11 cellular contexts compared by ENCODE assay signal in the genomic region with DNA sequence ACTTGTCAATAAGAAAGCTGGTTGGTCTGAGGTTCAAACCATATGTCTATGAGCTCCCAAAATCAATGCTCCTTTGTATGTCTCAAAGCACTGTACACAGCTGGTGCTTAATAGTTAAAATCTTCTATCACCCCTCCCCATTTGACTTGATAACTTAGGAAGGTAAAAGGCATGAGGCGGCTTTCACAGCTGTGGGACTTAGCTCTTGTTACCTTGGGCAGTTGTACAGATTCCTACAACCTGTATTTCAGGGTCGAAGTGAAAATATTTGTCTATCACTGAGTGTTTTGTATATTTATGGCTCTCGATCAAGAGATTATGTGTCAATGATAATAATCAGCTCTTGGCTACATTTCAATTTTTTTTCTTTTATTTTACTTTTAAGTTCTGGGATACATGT. TPM values are rescaled to one million over a fixed set of nuclear protein-coding genes. Genes with fewer than 3 reads are reported as not detected.
DNase-seq lines count a peak whose midpoint lies in the region; ATAC-seq and TF ChIP-seq lines count a peak whose summit lies in the region.
"Had no signal": no experiment of that assay in that cellular context is flagged by ENCODE, and none has a peak within 500 bp of the region (broad histone marks: within the 10 kb centered on the region; RNA-seq: fewer than 3 reads in every experiment).

No MANE protein-coding gene starts in this region.

- H3K27me3 ChIP-seq in neural cell (ENCODE audit: insufficient read depth, low read depth, low read length) (no peaks in the 10 kb centered on the region), mesendoderm (ENCODE audit: insufficient read depth, low read length, poor library complexity) (no peaks in the 10 kb centered on the region)
- H3K27me3 ChIP-seq: tibial artery had no signal

- H3K9ac ChIP-seq in neural cell (ENCODE audit: low read length) = no peak overlapping the region
- no peak overlapping the region for H3K9ac ChIP-seq in mesendoderm (ENCODE audit: low read length)

- H3K23ac ChIP-seq in mesendoderm (ENCODE audit: low read length) = no peak overlapping the region

- TF ChIP-seq CTCF in neural cell (IDR thresholded peaks at IDR 0.05; ENCODE audit: poor library complexity, severe bottlenecking) = no peak

- ATAC-seq in activated naive CD8-positive, alpha-beta T cell treated with anti-CD3 and anti-CD28 coated beads, Interleukin-2, amount 10 ng/mL, durations not matched to agents 7 days and 5 days (ENCODE audit: low read depth) = no peak
- no peak for ATAC-seq in left colon

- no peak overlapping the region for H2AK5ac ChIP-seq in mesendoderm (ENCODE audit: low read length)

- H3K27ac Mint-ChIP-seq in T-helper 2 cell treated with Interferon-gamma antibody and Interleukin-4, amounts not matched to agents 5 μg/mL and 100 μg/mL, for 36 hours = peak overlapping the region; percentile 15
- peak overlapping the region in 2 of 3 donors; percentile 72 to 89 for H3K27ac Mint-ChIP-seq in IgD-negative memory B cell
- no peak overlapping the region for H3K27ac Mint-ChIP-seq in activated naive CD8-positive, alpha-beta T cell treated with anti-CD3 and anti-CD28 coated beads, Interleukin-2, amount 10 ng/mL, durations not matched to agents 7 days and 5 days

- no peak overlapping the region for H3K56ac ChIP-seq in mesendoderm (ENCODE audit: low read length)

- H3K9me3 Mint-ChIP-seq in T-helper 2 cell treated with Interferon-gamma antibody and Interleukin-4, amounts not matched to agents 5 μg/mL and 100 μg/mL, for 36 hours = no peaks in the 10 kb centered on the region
- H3K9me3 Mint-ChIP-seq in IgD-negative memory B cell = no peaks in the 10 kb centered on the region
- H3K9me3 Mint-ChIP-seq in activated naive CD8-positive, alpha-beta T cell treated with anti-CD3 and anti-CD28 coated beads, Interleukin-2, amount 10 ng/mL, durations not matched to agents 7 days and 5 days = no peaks in the 10 kb centered on the region

- no peaks in the 10 kb centered on the region for H4K20me1 ChIP-seq in neural cell (ENCODE audit: insufficient read depth)

- H2BK15ac ChIP-seq in mesendoderm (replicated peaks; ENCODE audit: low read depth) = no peak overlapping the region

- no peak overlapping the region for H2AFZ ChIP-seq in neural cell (ENCODE audit: low read depth, low read length)

- H3K27ac ChIP-seq in neural cell (ENCODE audit: low read length) = no peak overlapping the region
- no peak overlapping the region for H3K27ac ChIP-seq in mesendoderm (ENCODE audit: low read depth, low read length)

- H3K4me3 Mint-ChIP-seq in T-helper 2 cell treated with Interferon-gamma antibody and Interleukin-4, amounts not matched to agents 5 μg/mL and 100 μg/mL, for 36 hours = no peak overlapping the region
- H3K4me3 Mint-ChIP-seq in IgD-negative memory B cell = peak overlapping the region; percentile 92 to 99 (median 98)
- H3K4me3 Mint-ChIP-seq in activated naive CD8-positive, alpha-beta T cell treated with anti-CD3 and anti-CD28 coated beads, Interleukin-2, amount 10 ng/mL, durations not matched to agents 7 days and 5 days = peak overlapping the region; percentile 95

- H2BK120ac ChIP-seq in mesendoderm (ENCODE audit: low read depth, low read length) = no peak overlapping the region

- TF ChIP-seq EP300 in neural cell (conservative IDR thresholded peaks at IDR 0.05; ENCODE audit: poor library complexity, severe bottlenecking) = no peak

- H4K8ac ChIP-seq in mesendoderm (ENCODE audit: low read depth, low read length) = no peak overlapping the region

- no peaks in the 10 kb centered on the region for H3K4me1 ChIP-seq in mesendoderm (ENCODE audit: control insufficient read depth, low read depth, low read length)

- H3K79me2 ChIP-seq in neural cell (replicated peaks; ENCODE audit: insufficient read depth, low read length) (peaks cover 35% of the 10 kb centered on the region), mesendoderm (ENCODE audit: control insufficient read depth, insufficient read depth, low read length) (peaks cover 32% of the 10 kb centered on the region)

- H3K4ac ChIP-seq in mesendoderm (ENCODE audit: low read depth, low read length) = no peak overlapping the region

- H3F3A ChIP-seq in neural cell (ENCODE audit: insufficient read depth, low read length, poor library complexity, severe bottlenecking) = no peaks in the 10 kb centered on the region

- H4K5ac ChIP-seq in mesendoderm (ENCODE audit: low read length) = no peak overlapping the region

- TF ChIP-seq RAD21 in neural cell (conservative IDR thresholded peaks at IDR 0.05) = no peak

- H3K4me1 Mint-ChIP-seq in T-helper 2 cell treated with Interferon-gamma antibody and Interleukin-4, amounts not matched to agents 5 μg/mL and 100 μg/mL, for 36 hours (ENCODE audit: low read depth) = peaks cover 27% of the 10 kb centered on the region
- H3K4me1 Mint-ChIP-seq in IgD-negative memory B cell = peaks cover 22 to 32% (median 27%) of the 10 kb centered on the region in 3 donors
- peaks cover 21% of the 10 kb centered on the region for H3K4me1 Mint-ChIP-seq in activated naive CD8-positive, alpha-beta T cell treated with anti-CD3 and anti-CD28 coated beads, Interleukin-2, amount 10 ng/mL, durations not matched to agents 7 days and 5 days

- peaks cover 7% of the 10 kb centered on the region for H3K79me1 ChIP-seq in mesendoderm (ENCODE audit: low read length)

- no peaks in the 10 kb centered on the region for H3K27me3 Mint-ChIP-seq in T-helper 2 cell treated with Interferon-gamma antibody and Interleukin-4, amounts not matched to agents 5 μg/mL and 100 μg/mL, for 36 hours (ENCODE audit: low read depth)
- no peaks in the 10 kb centered on the region for H3K27me3 Mint-ChIP-seq in IgD-negative memory B cell
- no peaks in the 10 kb centered on the region for H3K27me3 Mint-ChIP-seq in activated naive CD8-positive, alpha-beta T cell treated with anti-CD3 and anti-CD28 coated beads, Interleukin-2, amount 10 ng/mL, durations not matched to agents 7 days and 5 days

- intact Hi-C loops in left colon (cut with DNase I, micrococcal nuclease) = no loop called here

- no peak for DNase-seq in T-helper 2 cell treated with Interferon-gamma antibody and Interleukin-4, amounts not matched to agents 5 μg/mL and 100 μg/mL, for 36 hours (ENCODE audit: low spot score)
- DNase-seq in T-helper 2 cell = no peak
- no peak for DNase-seq in activated naive CD8-positive, alpha-beta T cell treated with anti-CD3 and anti-CD28 coated beads, Interleukin-2, amount 10 ng/mL, durations not matched to agents 7 days and 5 days
- no peak for DNase-seq in left colon
- DNase-seq in NCI-H226 = no peak
- DNase-seq in mesendoderm = no peak
- DNase-seq: NCI-H187, T-helper 1 cell, tibial artery had no signal

- H3K9me2 ChIP-seq in neural cell (ENCODE audit: insufficient read depth, low read length) = no peaks in the 10 kb centered on the region

- no peak overlapping the region for H2BK5ac ChIP-seq in mesendoderm (ENCODE audit: low read length)

- H3K36me3 ChIP-seq in neural cell (ENCODE audit: insufficient read depth, low read length) (no peaks in the 10 kb centered on the region), mesendoderm (ENCODE audit: control insufficient read depth, insufficient read depth, low read length) (peaks cover 2% of the 10 kb centered on the region)

- H3K36me3 Mint-ChIP-seq in T-helper 2 cell treated with Interferon-gamma antibody and Interleukin-4, amounts not matched to agents 5 μg/mL and 100 μg/mL, for 36 hours (ENCODE audit: low read depth) = peaks cover 23% of the 10 kb centered on the region
- no peaks in the 10 kb centered on the region for H3K36me3 Mint-ChIP-seq in IgD-negative memory B cell
- H3K36me3 Mint-ChIP-seq in activated naive CD8-positive, alpha-beta T cell treated with anti-CD3 and anti-CD28 coated beads, Interleukin-2, amount 10 ng/mL, durations not matched to agents 7 days and 5 days = peaks cover 14% of the 10 kb centered on the region

- WGBS in mesendoderm (ENCODE audit: extremely low coverage, insufficient coverage, low lambda C conversion rate) = no CpG with 5 or more reads among the region's 3 CpGs

- no peak overlapping the region for H3K4me2 ChIP-seq in neural cell (ENCODE audit: low read length)
- no peak overlapping the region for H3K4me2 ChIP-seq in mesendoderm (ENCODE audit: low read length)

- POLR2A ChIA-PET in activated naive CD8-positive, alpha-beta T cell treated with anti-CD3 and anti-CD28 coated beads, Interleukin-2, amount 10 ng/mL, durations not matched to agents 7 days and 5 days (lab: Charles Lee) = interaction anchor here (0.5 to 1.5 kb wide), 3 partner anchors 17 to 520 kb away, joined by 3 to 7 read pairs (median 7); a partner anchor contains a TSS

- H3K4me3 ChIP-seq in neural cell (ENCODE audit: low read length) (peak overlapping the region; percentile 95), mesendoderm (ENCODE audit: low read length) (no peak overlapping the region)

- H3K9me3 ChIP-seq in neural cell (ENCODE audit: low read length) = no peaks in the 10 kb centered on the region
- H3K9me3 ChIP-seq: tibial artery had no signal

- H3K18ac ChIP-seq in mesendoderm (ENCODE audit: low read length) = no peak overlapping the region

TF ChIP-seq in neural cell, 6 proteins besides CTCF, POLR2A, EP300 and RAD21 (continues in another document):
- no peak for TF ChIP-seq POLR2AphosphoS5 (IDR thresholded peaks at IDR 0.05)
- TF ChIP-seq EZH2 (IDR thresholded peaks at IDR 0.05; ENCODE audit: borderline replicate concordance, insufficient read depth, low read length, poor library complexity, severe bottlenecking) = no peak
- no peak for TF ChIP-seq MXI1 (conservative IDR thresholded peaks at IDR 0.05; ENCODE audit: poor library complexity, severe bottlenecking)

RNA-seq across cellular contexts. Expression of a gene that starts 1.0 kb away (rescaled TPM):
- 2.9 TPM for polyA plus RNA-seq in IgD-negative memory B cell
- total RNA-seq in activated naive CD8-positive, alpha-beta T cell treated with anti-CD3 and anti-CD28 coated beads, Interleukin-2, amount 10 ng/mL, durations not matched to agents 7 days and 5 days = 10 to 100 TPM; 13.7 TPM
- 76.9 and 94.1 TPM in 2 replicates for polyA plus RNA-seq in neural cell
- polyA minus RNA-seq in neural cell = 52.8 and 61.6 TPM in 2 replicates
- total RNA-seq in left colon = 10 to 100 TPM; 19.2 to 21.2 TPM
- polyA plus RNA-seq in mesendoderm (2013, experiment 1 of 2) = 32.5 TPM
- 33.2 TPM for polyA plus RNA-seq in mesendoderm (2013, experiment 2 of 2)

RNA-seq across cellular contexts. Expression of a gene that starts 31.6 kb away (rescaled TPM):
- polyA plus RNA-seq in IgD-negative memory B cell (16.1 TPM), neural cell (29.6 and 33.0 TPM in 2 replicates)
- total RNA-seq in activated naive CD8-positive, alpha-beta T cell treated with anti-CD3 and anti-CD28 coated beads, Interleukin-2, amount 10 ng/mL, durations not matched to agents 7 days and 5 days = 10 to 100 TPM; 63.8 to 65.1 TPM
- 47.5 and 50.1 TPM in 2 replicates for polyA minus RNA-seq in neural cell
- total RNA-seq in left colon = 10 to 100 TPM; 28.7 to 44.6 TPM
- 313 TPM for polyA plus RNA-seq in mesendoderm (2013, experiment 1 of 2)
- 313 TPM for polyA plus RNA-seq in mesendoderm (2013, experiment 2 of 2)
